ENCODE assay signal across 18 cellular contexts in the genomic region with DNA sequence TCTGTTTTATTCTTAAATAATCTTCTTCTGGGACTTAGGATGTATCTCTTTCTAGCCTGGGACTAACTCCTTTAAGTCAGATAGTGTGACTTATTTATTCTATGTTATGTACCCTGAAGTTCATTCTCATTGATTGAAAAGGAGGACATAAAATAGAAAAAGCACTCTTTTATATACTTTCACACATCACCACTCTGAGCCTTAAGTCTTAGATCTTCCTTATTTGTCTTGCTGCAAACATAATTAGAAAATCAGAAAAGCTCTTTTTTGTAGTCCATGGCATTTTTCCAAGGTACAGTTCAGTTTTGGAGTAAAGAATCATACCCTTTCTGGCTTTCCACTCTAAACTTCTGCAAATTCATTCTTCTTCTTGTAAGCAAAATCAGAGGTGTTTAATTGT.
"Had no signal": no experiment of that assay in that cellular context is flagged by ENCODE, and none has a peak within 500 bp of the region (broad histone marks: within the 10 kb centered on the region; RNA-seq: fewer than 3 reads in every experiment).

No MANE protein-coding gene starts in this region.

- ATAC-seq: activated naive CD4-positive, alpha-beta T cell treated with anti-CD3 and anti-CD28 coated beads, Interleukin-2, amount 50 U/mL, for 72 hours; pancreas had no signal

- DNase-seq: activated CD4-positive, alpha-beta memory T cell treated with anti-CD3 and anti-CD28 coated beads for 36 hours; activated CD4-positive, alpha-beta T cell treated with anti-CD3 and anti-CD28 coated beads for 1 hour; activated gamma-delta T cell; activated T-cell treated with anti-CD3 and anti-CD28 coated beads, Interleukin-2, amount 50 U/mL, for 24 hours; central memory CD4-positive, alpha-beta T cell; foreskin fibroblast; hippocampal formation; kidney; mesendoderm; pancreas; retina; stimulated activated naive CD4-positive, alpha-beta T cell; T-helper 1 cell; T1000; tibial artery had no signal

- H3K27me3 Mint-ChIP-seq: activated CD4-positive, alpha-beta memory T cell treated with anti-CD3 and anti-CD28 coated beads for 36 hours; activated T-cell treated with anti-CD3 and anti-CD28 coated beads, Interleukin-2, amount 50 U/mL, for 24 hours had no signal

- H3K36me3 ChIP-seq: pancreas, tibial artery had no signal

- H3K4me3 Mint-ChIP-seq: activated CD4-positive, alpha-beta memory T cell treated with anti-CD3 and anti-CD28 coated beads for 36 hours; activated T-cell treated with anti-CD3 and anti-CD28 coated beads, Interleukin-2, amount 50 U/mL, for 24 hours; neural crest cell had no signal

- H3K9me3 ChIP-seq: pancreas had no signal

- H3K27me3 ChIP-seq: pancreas, tibial artery had no signal

- H3K4me3 ChIP-seq: coronary artery, pancreas, tibial artery had no signal

- H3K27ac Mint-ChIP-seq: activated CD4-positive, alpha-beta memory T cell treated with anti-CD3 and anti-CD28 coated beads for 36 hours; activated naive CD4-positive, alpha-beta T cell treated with anti-CD3 and anti-CD28 coated beads, Interleukin-2, amount 50 U/mL, for 72 hours; activated T-cell treated with anti-CD3 and anti-CD28 coated beads, Interleukin-2, amount 50 U/mL, for 24 hours had no signal

- H3K27ac ChIP-seq: coronary artery, pancreas, tibial artery had no signal
